Comparison of ENCODE assay signal across 8 cellular contexts in genomic region chr1:119372493-119373086, GRCh38. TPM values are rescaled to one million over a fixed set of nuclear protein-coding genes. Genes with fewer than 3 reads are reported as not detected.
DNase-seq lines count a peak whose midpoint lies in the region; ATAC-seq and TF ChIP-seq lines count a peak whose summit lies in the region.

No MANE protein-coding gene starts in this region.

- intact Hi-C loops in heart right ventricle (cut with DNase I) (no loop called here), left ventricle myocardium inferior (cut with micrococcal nuclease) (no loop called here)

- H3K36me3 ChIP-seq in heart right ventricle (no peaks in the 10 kb centered on the region), left ventricle myocardium inferior (no peaks in the 10 kb centered on the region)

- TF ChIP-seq CTCF in heart right ventricle (IDR thresholded peaks at IDR 0.05) (peak in 6 of 9 donors; percentile 9 to 34 (median 25)), left ventricle myocardium inferior (IDR thresholded peaks at IDR 0.05; ENCODE audit: borderline replicate concordance) (no peak)

- H3K4me3 ChIP-seq in heart right ventricle (no peak overlapping the region), left ventricle myocardium inferior (no peak overlapping the region)

- no peak overlapping the region for H3K27ac ChIP-seq in heart right ventricle
- no peak overlapping the region for H3K27ac ChIP-seq in left ventricle myocardium inferior (replicated peaks)

- ATAC-seq in heart right ventricle (no peak), HG02981 (IDR thresholded peaks at IDR 0.05; ENCODE audit: unreplicated experiment) (peak; percentile 44), HG02973 (IDR thresholded peaks at IDR 0.05; ENCODE audit: unreplicated experiment) (no peak)

- H3K4me1 ChIP-seq in heart right ventricle (no peaks in the 10 kb centered on the region), left ventricle myocardium inferior (no peaks in the 10 kb centered on the region)

- H3K9me3 ChIP-seq in heart right ventricle, result no peaks in the 10 kb centered on the region
- H3K9me3 ChIP-seq in left ventricle myocardium inferior (replicated peaks), result peaks cover 8% of the 10 kb centered on the region

- DNase-seq in heart right ventricle (peak in 1 of 2 donors; percentile 7), left ventricle myocardium inferior (no peak), RPMI8226 (peak; percentile 6), kidney glomerular epithelial cell (lab: John Stamatoyannopoulos, UW) (peak; percentile 9), putamen (ENCODE audit: low spot score) (no peak)
- DNase-seq in activated CD4-positive, CD25-positive, alpha-beta regulatory T cell treated with anti-CD3 and anti-CD28 coated beads, Interleukin-2, amount 50 U/mL, for 72 hours, result no peak

- 32 to 41% methylated on average over 6 of the region's 6 CpGs for WGBS in heart right ventricle, 2 donors

- H3K27me3 ChIP-seq in heart right ventricle (peaks cover 0 to 14% (median 0%) of the 10 kb centered on the region in 7 donors), left ventricle myocardium inferior (ENCODE audit: low read depth) (peaks cover 29% of the 10 kb centered on the region)

RNA-seq across cellular contexts. Expression of gene HAO2, which starts 4.0 kb away (rescaled TPM):
- total RNA-seq in heart right ventricle, result not detected
- under 1 TPM in 1 of 2 donors, not detected in 1; 0.01 TPM for polyA plus RNA-seq in heart right ventricle
- total RNA-seq in left ventricle myocardium inferior, result not detected

RNA-seq across cellular contexts. Expression of gene HSD3B2, which starts 42.4 kb away (rescaled TPM):
- not detected for total RNA-seq in heart right ventricle
- polyA plus RNA-seq in heart right ventricle, result under 1 TPM in 1 of 2 donors, not detected in 1; 0.04 TPM
- total RNA-seq in left ventricle myocardium inferior, result not detected

Comparison
In these comparisons a context has a peak if more than half of its experiments do, and no peak if none do; other contexts are left out.
1. DNase-seq: peak in RPMI8226 (single experiment) and kidney glomerular epithelial cell (single experiment); none in left ventricle myocardium inferior (single experiment), putamen (single experiment) and activated CD4-positive, CD25-positive, alpha-beta regulatory T cell treated with anti-CD3 and anti-CD28 coated beads, Interleukin-2, amount 50 U/mL, for 72 hours (single experiment).